In the genomic region with DNA sequence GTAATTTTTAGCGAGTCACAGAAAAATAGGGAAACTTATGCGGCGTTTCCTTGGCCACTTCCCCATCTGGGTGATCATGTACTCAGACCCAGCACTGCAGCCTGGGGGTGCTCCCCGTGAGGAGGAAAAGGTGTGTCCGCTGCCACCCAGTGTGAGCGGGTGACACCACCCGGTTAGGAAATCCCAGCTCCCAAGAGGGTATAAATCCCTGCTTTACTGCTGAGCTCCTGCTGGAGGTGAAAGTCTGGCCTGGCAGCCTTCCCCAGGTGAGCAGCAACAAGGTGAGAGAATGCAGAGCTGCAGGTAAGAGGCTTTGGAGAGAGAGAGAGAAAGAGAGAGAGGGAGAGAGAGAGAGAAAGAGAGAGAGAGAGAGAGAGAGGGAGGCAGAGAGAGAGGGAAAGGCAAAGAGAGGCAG, we compare ENCODE assay signal across 13 cellular contexts. TPM values are rescaled to one million over a fixed set of nuclear protein-coding genes. Genes with fewer than 3 reads are reported as not detected.
DNase-seq lines count a peak whose midpoint lies in the region; ATAC-seq and TF ChIP-seq lines count a peak whose summit lies in the region.
"Had no signal": no experiment of that assay in that cellular context is flagged by ENCODE, and none has a peak within 500 bp of the region (broad histone marks: within the 10 kb centered on the region; RNA-seq: fewer than 3 reads in every experiment).

A gene with protein sequence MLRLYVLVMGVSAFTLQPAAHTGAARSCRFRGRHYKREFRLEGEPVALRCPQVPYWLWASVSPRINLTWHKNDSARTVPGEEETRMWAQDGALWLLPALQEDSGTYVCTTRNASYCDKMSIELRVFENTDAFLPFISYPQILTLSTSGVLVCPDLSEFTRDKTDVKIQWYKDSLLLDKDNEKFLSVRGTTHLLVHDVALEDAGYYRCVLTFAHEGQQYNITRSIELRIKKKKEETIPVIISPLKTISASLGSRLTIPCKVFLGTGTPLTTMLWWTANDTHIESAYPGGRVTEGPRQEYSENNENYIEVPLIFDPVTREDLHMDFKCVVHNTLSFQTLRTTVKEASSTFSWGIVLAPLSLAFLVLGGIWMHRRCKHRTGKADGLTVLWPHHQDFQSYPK (plus strand): TSS at position 230 of the 415 bp plus-strand sequence. CDS start 16,616 bp downstream, outside the sequence.

- H3K4me1 ChIP-seq in mucosa of stomach (ENCODE audit: control insufficient read depth, insufficient read depth, low read length), result peaks cover 36% of the 10 kb centered on the region

- H3K27me3 Mint-ChIP-seq in stimulated activated naive CD8-positive, alpha-beta T cell treated with anti-CD3 and anti-CD28 coated beads, Interleukin-15, Interleukin-2, amounts not matched to agents 100 ng/mL and 50 ng/mL, for 24 hours, result peaks cover 25% of the 10 kb centered on the region

- no peaks in the 10 kb centered on the region for H3K36me3 Mint-ChIP-seq in stimulated activated naive CD8-positive, alpha-beta T cell treated with anti-CD3 and anti-CD28 coated beads, Interleukin-15, Interleukin-2, amounts not matched to agents 100 ng/mL and 50 ng/mL, for 24 hours (ENCODE audit: low read depth)

- H3K9me3 ChIP-seq in mucosa of stomach (ENCODE audit: control insufficient read depth, low read length), result no peaks in the 10 kb centered on the region

- intact Hi-C loops in dorsolateral prefrontal cortex (cut with DNase I), result no loop called here

- peak within 1 kb of the TSS; percentile 13 for H3K9ac ChIP-seq in mucosa of stomach (ENCODE audit: low read length)

- no peaks in the 10 kb centered on the region for H3K9me3 Mint-ChIP-seq in stimulated activated naive CD8-positive, alpha-beta T cell treated with anti-CD3 and anti-CD28 coated beads, Interleukin-15, Interleukin-2, amounts not matched to agents 100 ng/mL and 50 ng/mL, for 24 hours

- TF ChIP-seq CTCF in epithelial cell of esophagus (IDR thresholded peaks at IDR 0.05; ENCODE audit: insufficient read depth, low read depth, low read length, missing control alignments), result peak; percentile 4
- TF ChIP-seq CTCF in dorsolateral prefrontal cortex (IDR thresholded peaks at IDR 0.05 in 54 of 56, conservative IDR thresholded peaks at IDR 0.05 in 2 of 56; ENCODE audit: low read depth in 1 of 56, partially characterized antibody in 56 of 56), result no peak

- ATAC-seq in stimulated activated naive CD8-positive, alpha-beta T cell treated with anti-CD3 and anti-CD28 coated beads, Interleukin-15, Interleukin-2, amounts not matched to agents 100 U/mL and 50 U/mL, for 24 hours, result no peak
- ATAC-seq in GM21447 (IDR thresholded peaks at IDR 0.05; ENCODE audit: unreplicated experiment), result no peak

- no peak for DNase-seq in stimulated activated naive CD8-positive, alpha-beta T cell treated with anti-CD3 and anti-CD28 coated beads, Interleukin-15, Interleukin-2, amounts not matched to agents 100 U/mL and 50 U/mL, for 24 hours
- DNase-seq in epithelial cell of esophagus (ENCODE audit: low read depth), result peak; percentile 58
- no peak for DNase-seq in stimulated activated CD4-positive, alpha-beta T cell treated with anti-CD3 and anti-CD28 coated beads, Interleukin-2, amount 100 ng/mL, for 24 hours
- DNase-seq in HuH-7.5 (ENCODE audit: low spot score), result no peak
- no peak for DNase-seq in dorsolateral prefrontal cortex
- DNase-seq: activated CD4-positive, CD25-positive, alpha-beta regulatory T cell treated with anti-CD3 and anti-CD28 coated beads, Interleukin-2, amount 50 U/mL, for 72 hours; amniotic stem cell; NCI-H2107; RPMI8226 had no signal

- H3K4me1 Mint-ChIP-seq in stimulated activated naive CD8-positive, alpha-beta T cell treated with anti-CD3 and anti-CD28 coated beads, Interleukin-15, Interleukin-2, amounts not matched to agents 100 ng/mL and 50 ng/mL, for 24 hours (ENCODE audit: low read depth), result peaks cover 46% of the 10 kb centered on the region

- H3K4me3 ChIP-seq in epithelial cell of esophagus (ENCODE audit: low read length), result no peak within 1 kb of the TSS
- H3K4me3 ChIP-seq in mucosa of stomach (ENCODE audit: low read length), result no peak within 1 kb of the TSS
- H3K4me3 ChIP-seq in dorsolateral prefrontal cortex, result no peak within 1 kb of the TSS

- H3K27me3 ChIP-seq in mucosa of stomach (ENCODE audit: control insufficient read depth, insufficient read depth, low read length) (no peaks in the 10 kb centered on the region), dorsolateral prefrontal cortex (peaks cover 0 to 10% (median 0%) of the 10 kb centered on the region in 45 donors)

- no peak within 1 kb of the TSS for H3K4me3 Mint-ChIP-seq in stimulated activated naive CD8-positive, alpha-beta T cell treated with anti-CD3 and anti-CD28 coated beads, Interleukin-15, Interleukin-2, amounts not matched to agents 100 ng/mL and 50 ng/mL, for 24 hours

- H3K27ac Mint-ChIP-seq in stimulated activated naive CD8-positive, alpha-beta T cell treated with anti-CD3 and anti-CD28 coated beads, Interleukin-15, Interleukin-2, amounts not matched to agents 100 ng/mL and 50 ng/mL, for 24 hours, result peak within 1 kb of the TSS; percentile 77

- H3K27ac ChIP-seq in dorsolateral prefrontal cortex, result no peak within 1 kb of the TSS
- H3K27ac ChIP-seq: epithelial cell of prostate had no signal

- no peaks in the 10 kb centered on the region for H3K36me3 ChIP-seq in mucosa of stomach (ENCODE audit: control insufficient read depth, insufficient read depth, low read length)

RNA-seq across cellular contexts. Expression of the gene that starts here (rescaled TPM):
- total RNA-seq in dorsolateral prefrontal cortex, result 10 to 100 TPM in 6 of 120 experiments, 1 to 10 TPM in 68, under 1 TPM in 15, not detected in 31; 0.43 to 29.0 (median 2.2) TPM
